12 cellular contexts compared by ENCODE assay signal in genomic region chr7:87003872-87004798, GRCh38. TPM values are rescaled to one million over a fixed set of nuclear protein-coding genes. Genes with fewer than 3 reads are reported as not detected.
DNase-seq lines count a peak whose midpoint lies in the region; ATAC-seq, FAIRE-seq and TF ChIP-seq lines count a peak whose summit lies in the region.
"Had no signal": no experiment of that assay in that cellular context is flagged by ENCODE, and none has a peak within 500 bp of the region (broad histone marks: within the 10 kb centered on the region; RNA-seq: fewer than 3 reads in every experiment).

No MANE protein-coding gene starts in this region.

- H3K4me1 ChIP-seq in mammary epithelial cell (ENCODE audit: insufficient read depth, low read length) (no peaks in the 10 kb centered on the region), aorta (ENCODE audit: control insufficient read depth in 1 of 2, insufficient read depth in 2 of 2, low read length in 2 of 2) (peaks cover 0 to 6% of the 10 kb centered on the region in 2 donors)
- H3K4me1 ChIP-seq: uterus had no signal

- no peaks in the 10 kb centered on the region for H3K9me3 Mint-ChIP-seq in activated T-helper 17 cell treated with anti-CD3 and anti-CD28 coated beads, Interleukin-2, amount 50 U/mL, for 72 hours
- no peaks in the 10 kb centered on the region for H3K9me3 Mint-ChIP-seq in activated CD4-positive, alpha-beta memory T cell treated with anti-CD3 and anti-CD28 coated beads for 36 hours

- in situ Hi-C loops in mammary epithelial cell (cut with MboI; ENCODE audit: low sequenced_read_pairs in 2 of 2): no loop called here

- POLR2A ChIA-PET in activated CD4-positive, alpha-beta memory T cell treated with anti-CD3 and anti-CD28 coated beads for 36 hours (lab: Charles Lee): no interaction called here

- H3K4me3 ChIP-seq in mammary epithelial cell (replicated peaks in 1 of 3; ENCODE audit: insufficient read depth in 1 of 3, low read depth in 2 of 3, low read length in 3 of 3) (no peak overlapping the region), aorta (ENCODE audit: low read length in 2 of 2) (no peak overlapping the region)
- H3K4me3 ChIP-seq: ascending aorta, uterus had no signal

- intact Hi-C loops in mammary epithelial cell (cut with micrococcal nuclease): no loop called here
- intact Hi-C loops in activated CD4-positive, alpha-beta memory T cell treated with anti-CD3 and anti-CD28 coated beads for 36 hours (cut with micrococcal nuclease): no loop called here
- intact Hi-C loops in aorta (cut with DNase I): no loop called here

- peak; percentile 40 for FAIRE-seq in GM12891 (lab: Jason Lieb, UNC)

- no peak for TF ChIP-seq POLR2A in GM12891 (IDR thresholded peaks at IDR 0.05; ENCODE audit: low read depth, low read length)

- H3K36me3 ChIP-seq in mammary epithelial cell (ENCODE audit: insufficient read depth, low read length) (no peaks in the 10 kb centered on the region), aorta (ENCODE audit: control insufficient read depth in 1 of 2, insufficient read depth in 2 of 2, low read length in 1 of 2) (no peaks in the 10 kb centered on the region)
- H3K36me3 ChIP-seq: ascending aorta, uterus had no signal

- peaks cover 4% of the 10 kb centered on the region for H3K4me1 Mint-ChIP-seq in activated T-helper 17 cell treated with anti-CD3 and anti-CD28 coated beads, Interleukin-2, amount 50 U/mL, for 72 hours
- peaks cover 9% of the 10 kb centered on the region for H3K4me1 Mint-ChIP-seq in activated CD4-positive, alpha-beta memory T cell treated with anti-CD3 and anti-CD28 coated beads for 36 hours (ENCODE audit: low read depth)

- H3K36me3 Mint-ChIP-seq in activated T-helper 17 cell treated with anti-CD3 and anti-CD28 coated beads, Interleukin-2, amount 50 U/mL, for 72 hours (ENCODE audit: low read depth): no peaks in the 10 kb centered on the region
- H3K36me3 Mint-ChIP-seq in activated CD4-positive, alpha-beta memory T cell treated with anti-CD3 and anti-CD28 coated beads for 36 hours: no peaks in the 10 kb centered on the region
- H3K36me3 Mint-ChIP-seq: naive B cell had no signal

- DNase-seq in GM12891 (ENCODE audit: insufficient read length, low spot score) (no peak), lung microvascular endothelial cell (ENCODE audit: low read depth in 2 of 2) (peak; percentile 32 to 59), mammary epithelial cell (no peak), HT-29 (ENCODE audit: low spot score) (no peak), aorta (no peak)
- no peak for DNase-seq in activated CD4-positive, alpha-beta memory T cell treated with anti-CD3 and anti-CD28 coated beads for 36 hours
- DNase-seq: activated CD4-positive, alpha-beta T cell treated with anti-CD3 and anti-CD28 coated beads for 4 hours; naive B cell; uterus had no signal

- no peaks in the 10 kb centered on the region for H4K20me1 ChIP-seq in mammary epithelial cell (ENCODE audit: insufficient read depth, low read length)

- H3K4me2 ChIP-seq in mammary epithelial cell (ENCODE audit: insufficient read depth, low read depth, low read length): no peak overlapping the region

- no peak overlapping the region for H2AFZ ChIP-seq in mammary epithelial cell (ENCODE audit: low read depth, low read length)

- CTCF ChIA-PET in mammary epithelial cell (lab: Charles Lee; ENCODE audit: low non-redundant PET): no interaction called here
- CTCF ChIA-PET in activated CD4-positive, alpha-beta memory T cell treated with anti-CD3 and anti-CD28 coated beads for 36 hours (lab: Charles Lee): interaction anchor here (0.9 kb wide), 1 partner anchor 63 kb away, joined by 3 read pairs; no protein-coding TSS in a partner anchor

- BruUV-seq in mammary epithelial cell (replicated peaks; lab: Mats Ljungman, UMichigan): no TSS peak

- no peaks in the 10 kb centered on the region for H3K27me3 ChIP-seq in mammary epithelial cell (ENCODE audit: insufficient read depth, low read length)
- no peaks in the 10 kb centered on the region for H3K27me3 ChIP-seq in aorta (ENCODE audit: control insufficient read depth in 1 of 2, insufficient read depth in 2 of 2, low read length in 1 of 2)
- H3K27me3 ChIP-seq: ascending aorta, uterus had no signal

- H3K4me3 Mint-ChIP-seq in activated T-helper 17 cell treated with anti-CD3 and anti-CD28 coated beads, Interleukin-2, amount 50 U/mL, for 72 hours: peak overlapping the region; percentile 15
- no peak overlapping the region for H3K4me3 Mint-ChIP-seq in activated CD4-positive, alpha-beta memory T cell treated with anti-CD3 and anti-CD28 coated beads for 36 hours
- H3K4me3 Mint-ChIP-seq: naive B cell had no signal

- H3K27ac ChIP-seq in mammary epithelial cell (ENCODE audit: insufficient read depth, low read depth, low read length): no peak overlapping the region
- no peak overlapping the region for H3K27ac ChIP-seq in aorta (ENCODE audit: low read depth in 1 of 2, low read length in 2 of 2)
- H3K27ac ChIP-seq: ascending aorta, uterus had no signal

- no peak overlapping the region for H3K27ac Mint-ChIP-seq in activated T-helper 17 cell treated with anti-CD3 and anti-CD28 coated beads, Interleukin-2, amount 50 U/mL, for 72 hours
- no peak overlapping the region for H3K27ac Mint-ChIP-seq in activated CD4-positive, alpha-beta memory T cell treated with anti-CD3 and anti-CD28 coated beads for 36 hours

- ATAC-seq in HG02870 (IDR thresholded peaks at IDR 0.05; ENCODE audit: unreplicated experiment) (peak; percentile 63), aorta (ENCODE audit: low FRiP score) (no peak)
- no peak for ATAC-seq in activated T-helper 17 cell treated with anti-CD3 and anti-CD28 coated beads, Interleukin-2, amount 50 U/mL, for 72 hours (replicated peaks)

- no peak for TF ChIP-seq CTCF in mammary epithelial cell (conservative IDR thresholded peaks at IDR 0.05 in 1 of 2, IDR thresholded peaks at IDR 0.05 in 1 of 2; ENCODE audit: extremely low read depth in 1 of 2, insufficient read depth in 1 of 2, low read depth in 1 of 2, low read length in 2 of 2)

- WGBS in mammary epithelial cell (ENCODE audit: low coverage, missing lambda C conversion rate): 78% methylated on average over 9 of the region's 9 CpGs
- WGBS in aorta, 2 donors: 73 to 75% methylated on average over 9 of the region's 9 CpGs

- dilution Hi-C loops in mammary epithelial cell (cut with HindIII; ENCODE audit: low sequenced_read_pairs): no loop called here

- H3K9me3 ChIP-seq in mammary epithelial cell (replicated peaks; ENCODE audit: insufficient read depth, low read length) (no peaks in the 10 kb centered on the region), aorta (ENCODE audit: control insufficient read depth, low read length) (no peaks in the 10 kb centered on the region)
- H3K9me3 ChIP-seq: ascending aorta, uterus had no signal

- no peaks in the 10 kb centered on the region for H3K27me3 Mint-ChIP-seq in activated T-helper 17 cell treated with anti-CD3 and anti-CD28 coated beads, Interleukin-2, amount 50 U/mL, for 72 hours
- peaks cover 2% of the 10 kb centered on the region for H3K27me3 Mint-ChIP-seq in activated CD4-positive, alpha-beta memory T cell treated with anti-CD3 and anti-CD28 coated beads for 36 hours

- H3K79me2 ChIP-seq in mammary epithelial cell (ENCODE audit: insufficient read depth, low read length): no peaks in the 10 kb centered on the region

- H3K9ac ChIP-seq in mammary epithelial cell (ENCODE audit: insufficient read depth, low read length): no peak overlapping the region

TF ChIP-seq in GM12891, 5 proteins besides CTCF, POLR2A, EP300 and RAD21:
- TF ChIP-seq SPI1 (IDR thresholded peaks at IDR 0.05; ENCODE audit: low read depth, low read length) (no peak), POLR2AphosphoS5 (IDR thresholded peaks at IDR 0.05; ENCODE audit: low read depth, low read length) (no peak), TAF1 (IDR thresholded peaks at IDR 0.05; ENCODE audit: low read depth, low read length) (no peak), POU2F2 (IDR thresholded peaks at IDR 0.05; ENCODE audit: low read depth, low read length) (no peak), PAX5 (IDR thresholded peaks at IDR 0.05; ENCODE audit: insufficient read depth, low read length, severe bottlenecking) (no peak)

RNA-seq across cellular contexts. Expression of gene ELAPOR2, which starts 55.3 kb away (rescaled TPM):
- polyA plus RNA-seq in GM12891 (2012; ENCODE audit: low read depth, missing spikeins): 2.3 TPM
- 1 to 10 TPM; 3.0 to 3.7 TPM for total RNA-seq in activated T-helper 17 cell treated with anti-CD3 and anti-CD28 coated beads, Interleukin-2, amount 50 U/mL, for 72 hours
- total RNA-seq in lung microvascular endothelial cell: 84.1 and 136 TPM in 2 replicates
- 10 to 100 TPM in 1 of 2 donors, 1 to 10 TPM in 1; 3.5 to 24.3 TPM for total RNA-seq in mammary epithelial cell
- polyA plus RNA-seq in mammary epithelial cell: 0.07 TPM
- polyA minus RNA-seq in mammary epithelial cell: not detected
- 0.23 and 2.3 TPM in 2 replicates for total RNA-seq in HT-29 (2014; rRNA removed; shearing (Covaris generic))
- 1 to 10 TPM; 4.0 to 4.1 TPM for total RNA-seq in activated CD4-positive, alpha-beta memory T cell treated with anti-CD3 and anti-CD28 coated beads for 36 hours
- total RNA-seq in aorta: 10 to 100 TPM; 17.9 to 23.7 TPM
- polyA plus RNA-seq in aorta: 1 to 10 TPM; 2.7 to 2.9 TPM

Comparison
In these comparisons a context has a peak if more than half of its experiments do, and no peak if none do; other contexts are left out.
1. DNase-seq: peak in lung microvascular endothelial cell (2 of 2); none in GM12891 (single experiment), mammary epithelial cell (single experiment), HT-29 (single experiment), activated CD4-positive, alpha-beta memory T cell treated with anti-CD3 and anti-CD28 coated beads for 36 hours (single experiment) and aorta (0 of 2).